8 cellular contexts compared by ENCODE assay signal in the genomic region with DNA sequence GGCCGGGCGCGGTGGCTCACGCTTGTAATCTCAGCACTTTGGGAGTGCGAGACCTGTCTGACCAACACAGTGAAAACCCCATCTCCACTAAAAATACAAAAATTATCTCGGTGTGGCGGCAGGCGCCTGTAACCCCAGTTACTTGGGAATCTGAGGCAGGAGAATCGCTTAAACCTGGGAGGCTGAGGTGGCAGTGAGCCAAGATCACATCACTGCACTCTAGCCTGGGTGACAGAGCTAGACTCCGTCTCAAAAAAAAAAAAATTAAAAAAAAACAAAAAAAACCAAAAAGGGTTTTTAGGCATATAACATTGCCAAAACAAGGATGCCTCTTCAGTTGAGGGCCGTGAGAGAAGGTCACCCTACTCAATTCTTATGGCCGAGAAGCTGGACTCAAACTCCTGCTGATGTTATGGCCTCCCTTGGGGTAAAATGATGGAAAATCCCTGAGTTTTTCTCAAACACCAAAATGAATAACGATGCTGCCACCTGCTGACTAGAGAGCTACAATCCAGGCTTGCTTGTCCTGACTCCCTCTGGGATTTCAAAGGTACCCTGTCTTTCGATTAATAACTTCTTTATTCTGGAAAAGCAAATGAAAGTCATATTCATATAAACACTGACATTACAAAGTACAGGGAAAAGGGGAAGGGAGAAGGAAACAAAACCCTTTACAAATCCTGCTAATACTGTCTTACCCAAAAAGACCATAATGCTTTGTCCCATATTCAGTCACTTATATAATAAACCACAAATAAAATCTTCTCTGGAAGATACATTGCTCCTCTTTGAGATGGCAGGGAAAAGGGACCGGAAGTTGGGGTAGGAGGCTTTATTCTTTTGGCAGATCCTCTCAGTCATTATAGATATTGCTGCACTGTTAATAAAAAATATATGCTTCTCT. TPM values are rescaled to one million over a fixed set of nuclear protein-coding genes. Genes with fewer than 3 reads are reported as not detected.
A peak's percentile ranks its signal among the peaks of the same experiment; 100 is the strongest.
DNase-seq lines count a peak whose midpoint lies in the region; ATAC-seq and TF ChIP-seq lines count a peak whose summit lies in the region.

No MANE protein-coding gene starts in this region.

- H3K27me3 ChIP-seq in heart right ventricle = no peaks in the 10 kb centered on the region

- no peak overlapping the region for H3K4me3 ChIP-seq in heart right ventricle

- intact Hi-C loops in heart right ventricle (cut with DNase I) = loop anchor here in 9 of 10 donors (1.0 to 10.0 kb wide), 10 partner anchors 48 to 245 kb away; partner anchors contain the start of genes PHACTR4 (in 1 of the 9) and TRNAU1AP (in 1 of the 9)

- TF ChIP-seq CTCF in GM12873 (IDR thresholded peaks at IDR 0.05; ENCODE audit: insufficient read depth, low read depth, low read length, missing control alignments) = peak; percentile 59
- TF ChIP-seq CTCF in heart right ventricle (IDR thresholded peaks at IDR 0.05) = peak in 8 of 9 donors; percentile 53 to 78 (median 68)

- H3K36me3 ChIP-seq in heart right ventricle = peaks cover 0 to 71% (median 41%) of the 10 kb centered on the region in 9 donors

- H3K27ac ChIP-seq in heart right ventricle = peak overlapping the region in 1 of 10 donors; percentile 8

- peaks cover 0 to 15% (median 0%) of the 10 kb centered on the region in 9 donors for H3K4me1 ChIP-seq in heart right ventricle

- DNase-seq in Ammon's horn (ENCODE audit: low spot score) (peak; percentile 88), NCI-H2227 (lab: John Stamatoyannopoulos, UW; ENCODE audit: unreplicated experiment) (peak; percentile 81), heart right ventricle (peak in 1 of 2 donors; percentile 72), retina (peak; percentile 55), GF-D8 (lab: John Stamatoyannopoulos, UW) (no peak)
- DNase-seq in activated naive CD4-positive, alpha-beta T cell treated with anti-CD3 and anti-CD28 coated beads, Interleukin-2, amount 50 U/mL, for 16 hours = peak; percentile 29

- 69 to 73% methylated on average over 15 of the region's 15 CpGs for WGBS in heart right ventricle, 2 donors

- peak in 7 of 8 donors; percentile 43 to 82 (median 74) for ATAC-seq in heart right ventricle
- ATAC-seq in GM18502 (IDR thresholded peaks at IDR 0.05; ENCODE audit: poor library complexity, unreplicated experiment) = no peak

- H3K9me3 ChIP-seq in heart right ventricle = no peaks in the 10 kb centered on the region

RNA-seq across cellular contexts. Expression of gene RAB42, which starts 10.7 kb away (rescaled TPM):
- total RNA-seq in heart right ventricle = 1 to 10 TPM in 3 of 10 donors, under 1 TPM in 7; 0.17 to 3.4 (median 0.50) TPM
- under 1 TPM; 0.57 to 0.59 TPM for polyA plus RNA-seq in heart right ventricle

RNA-seq across cellular contexts. Expression of gene TAF12, which starts 40.1 kb away (rescaled TPM):
- 10 to 100 TPM; 17.2 to 27.4 (median 19.4) TPM for total RNA-seq in heart right ventricle
- polyA plus RNA-seq in heart right ventricle = 10 to 100 TPM; 29.6 to 41.6 TPM

RNA-seq across cellular contexts. Expression of gene RNU11, which starts 45.6 kb away (rescaled TPM):
- total RNA-seq in heart right ventricle = not detected
- polyA plus RNA-seq in heart right ventricle = not detected

RNA-seq across cellular contexts. Expression of gene TRNAU1AP, which starts 49.9 kb away (rescaled TPM):
- total RNA-seq in heart right ventricle = 10 to 100 TPM; 13.1 to 21.2 (median 15.2) TPM
- 10 to 100 TPM; 17.3 to 21.4 TPM for polyA plus RNA-seq in heart right ventricle
